ENCODE assay signal across 1 cellular context in the genomic region with DNA sequence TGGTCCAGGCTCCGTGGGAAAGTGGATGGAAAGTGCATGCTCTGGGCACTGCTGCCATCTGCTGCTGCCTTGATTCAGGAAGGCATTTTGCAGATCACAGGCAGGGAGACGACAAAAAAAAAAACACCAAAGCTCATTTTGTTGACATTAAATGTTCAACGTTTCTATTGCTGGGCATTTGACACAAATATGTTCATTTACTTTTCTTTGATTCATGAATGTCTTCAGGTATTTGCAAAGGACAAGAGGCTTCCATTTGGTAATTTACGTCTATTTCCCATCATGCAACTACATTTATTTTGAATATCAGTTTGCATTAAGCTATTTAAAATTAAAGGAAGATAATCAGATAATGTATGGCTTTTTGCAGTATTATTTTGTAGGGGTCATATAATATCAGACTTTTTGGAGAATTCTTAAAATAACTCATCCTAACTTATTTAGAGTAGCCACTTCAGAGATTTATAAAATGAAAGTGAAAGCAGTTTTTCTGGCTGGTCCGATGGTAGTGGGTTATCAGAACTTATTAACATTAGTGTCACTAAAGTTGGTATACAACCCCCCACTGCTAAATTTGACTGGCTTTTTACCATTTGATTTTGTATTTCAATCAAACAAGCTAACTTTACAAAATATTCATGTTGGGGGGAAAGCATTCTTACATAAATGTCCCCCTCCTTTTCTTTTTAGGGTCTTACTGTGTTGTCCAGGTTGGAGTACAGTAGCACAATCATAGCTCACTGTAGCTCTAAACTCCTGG.
TF ChIP-seq lines count a peak whose summit lies in the region.

No MANE protein-coding gene starts in this region.

TF ChIP-seq in GM12878, 131 proteins besides CTCF, POLR2A, EP300 and RAD21 (continued from another document):
- TF ChIP-seq, protein P1, sequence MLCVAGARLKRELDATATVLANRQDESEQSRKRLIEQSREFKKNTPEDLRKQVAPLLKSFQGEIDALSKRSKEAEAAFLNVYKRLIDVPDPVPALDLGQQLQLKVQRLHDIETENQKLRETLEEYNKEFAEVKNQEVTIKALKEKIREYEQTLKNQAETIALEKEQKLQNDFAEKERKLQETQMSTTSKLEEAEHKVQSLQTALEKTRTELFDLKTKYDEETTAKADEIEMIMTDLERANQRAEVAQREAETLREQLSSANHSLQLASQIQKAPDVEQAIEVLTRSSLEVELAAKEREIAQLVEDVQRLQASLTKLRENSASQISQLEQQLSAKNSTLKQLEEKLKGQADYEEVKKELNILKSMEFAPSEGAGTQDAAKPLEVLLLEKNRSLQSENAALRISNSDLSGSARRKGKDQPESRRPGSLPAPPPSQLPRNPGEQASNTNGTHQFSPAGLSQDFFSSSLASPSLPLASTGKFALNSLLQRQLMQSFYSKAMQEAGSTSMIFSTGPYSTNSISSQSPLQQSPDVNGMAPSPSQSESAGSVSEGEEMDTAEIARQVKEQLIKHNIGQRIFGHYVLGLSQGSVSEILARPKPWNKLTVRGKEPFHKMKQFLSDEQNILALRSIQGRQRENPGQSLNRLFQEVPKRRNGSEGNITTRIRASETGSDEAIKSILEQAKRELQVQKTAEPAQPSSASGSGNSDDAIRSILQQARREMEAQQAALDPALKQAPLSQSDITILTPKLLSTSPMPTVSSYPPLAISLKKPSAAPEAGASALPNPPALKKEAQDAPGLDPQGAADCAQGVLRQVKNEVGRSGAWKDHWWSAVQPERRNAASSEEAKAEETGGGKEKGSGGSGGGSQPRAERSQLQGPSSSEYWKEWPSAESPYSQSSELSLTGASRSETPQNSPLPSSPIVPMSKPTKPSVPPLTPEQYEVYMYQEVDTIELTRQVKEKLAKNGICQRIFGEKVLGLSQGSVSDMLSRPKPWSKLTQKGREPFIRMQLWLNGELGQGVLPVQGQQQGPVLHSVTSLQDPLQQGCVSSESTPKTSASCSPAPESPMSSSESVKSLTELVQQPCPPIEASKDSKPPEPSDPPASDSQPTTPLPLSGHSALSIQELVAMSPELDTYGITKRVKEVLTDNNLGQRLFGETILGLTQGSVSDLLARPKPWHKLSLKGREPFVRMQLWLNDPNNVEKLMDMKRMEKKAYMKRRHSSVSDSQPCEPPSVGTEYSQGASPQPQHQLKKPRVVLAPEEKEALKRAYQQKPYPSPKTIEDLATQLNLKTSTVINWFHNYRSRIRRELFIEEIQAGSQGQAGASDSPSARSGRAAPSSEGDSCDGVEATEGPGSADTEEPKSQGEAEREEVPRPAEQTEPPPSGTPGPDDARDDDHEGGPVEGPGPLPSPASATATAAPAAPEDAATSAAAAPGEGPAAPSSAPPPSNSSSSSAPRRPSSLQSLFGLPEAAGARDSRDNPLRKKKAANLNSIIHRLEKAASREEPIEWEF (IDR thresholded peaks at IDR 0.05; ENCODE audit: insufficient replicate concordance, low read depth, low read length) = no peak
- TF ChIP-seq, protein P2, sequence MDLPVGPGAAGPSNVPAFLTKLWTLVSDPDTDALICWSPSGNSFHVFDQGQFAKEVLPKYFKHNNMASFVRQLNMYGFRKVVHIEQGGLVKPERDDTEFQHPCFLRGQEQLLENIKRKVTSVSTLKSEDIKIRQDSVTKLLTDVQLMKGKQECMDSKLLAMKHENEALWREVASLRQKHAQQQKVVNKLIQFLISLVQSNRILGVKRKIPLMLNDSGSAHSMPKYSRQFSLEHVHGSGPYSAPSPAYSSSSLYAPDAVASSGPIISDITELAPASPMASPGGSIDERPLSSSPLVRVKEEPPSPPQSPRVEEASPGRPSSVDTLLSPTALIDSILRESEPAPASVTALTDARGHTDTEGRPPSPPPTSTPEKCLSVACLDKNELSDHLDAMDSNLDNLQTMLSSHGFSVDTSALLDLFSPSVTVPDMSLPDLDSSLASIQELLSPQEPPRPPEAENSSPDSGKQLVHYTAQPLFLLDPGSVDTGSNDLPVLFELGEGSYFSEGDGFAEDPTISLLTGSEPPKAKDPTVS (IDR thresholded peaks at IDR 0.05; ENCODE audit: low read depth, low read length) = no peak
- TF ChIP-seq, protein P3, sequence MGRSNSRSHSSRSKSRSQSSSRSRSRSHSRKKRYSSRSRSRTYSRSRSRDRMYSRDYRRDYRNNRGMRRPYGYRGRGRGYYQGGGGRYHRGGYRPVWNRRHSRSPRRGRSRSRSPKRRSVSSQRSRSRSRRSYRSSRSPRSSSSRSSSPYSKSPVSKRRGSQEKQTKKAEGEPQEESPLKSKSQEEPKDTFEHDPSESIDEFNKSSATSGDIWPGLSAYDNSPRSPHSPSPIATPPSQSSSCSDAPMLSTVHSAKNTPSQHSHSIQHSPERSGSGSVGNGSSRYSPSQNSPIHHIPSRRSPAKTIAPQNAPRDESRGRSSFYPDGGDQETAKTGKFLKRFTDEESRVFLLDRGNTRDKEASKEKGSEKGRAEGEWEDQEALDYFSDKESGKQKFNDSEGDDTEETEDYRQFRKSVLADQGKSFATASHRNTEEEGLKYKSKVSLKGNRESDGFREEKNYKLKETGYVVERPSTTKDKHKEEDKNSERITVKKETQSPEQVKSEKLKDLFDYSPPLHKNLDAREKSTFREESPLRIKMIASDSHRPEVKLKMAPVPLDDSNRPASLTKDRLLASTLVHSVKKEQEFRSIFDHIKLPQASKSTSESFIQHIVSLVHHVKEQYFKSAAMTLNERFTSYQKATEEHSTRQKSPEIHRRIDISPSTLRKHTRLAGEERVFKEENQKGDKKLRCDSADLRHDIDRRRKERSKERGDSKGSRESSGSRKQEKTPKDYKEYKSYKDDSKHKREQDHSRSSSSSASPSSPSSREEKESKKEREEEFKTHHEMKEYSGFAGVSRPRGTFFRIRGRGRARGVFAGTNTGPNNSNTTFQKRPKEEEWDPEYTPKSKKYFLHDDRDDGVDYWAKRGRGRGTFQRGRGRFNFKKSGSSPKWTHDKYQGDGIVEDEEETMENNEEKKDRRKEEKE (IDR thresholded peaks at IDR 0.05) = no peak
- TF ChIP-seq YY1 (IDR thresholded peaks at IDR 0.05; ENCODE audit: low read depth, low read length) (peak; percentile 69), MEF2B (IDR thresholded peaks at IDR 0.05; ENCODE audit: partially characterized antibody, poor library complexity, severe bottlenecking) (peak; percentile 14), MXI1 (IDR thresholded peaks at IDR 0.05; ENCODE audit: low read depth, low read length) (no peak), ZNF384 (IDR thresholded peaks at IDR 0.05; ENCODE audit: borderline replicate concordance, low read depth, low read length) (peak; percentile 78), RELB (IDR thresholded peaks at IDR 0.05; ENCODE audit: low read depth) (peak; percentile 69; the same call in 1 of the 2 replicates), NR2C2 (IDR thresholded peaks at IDR 0.05; ENCODE audit: borderline replicate concordance, control insufficient read depth, insufficient read length, low read depth) (no peak), ZNF217 (IDR thresholded peaks at IDR 0.05) (no peak), KAT2A (conservative IDR thresholded peaks at IDR 0.05; ENCODE audit: control insufficient read depth, low read depth, low read length) (no peak), MYC (IDR thresholded peaks at IDR 0.05; ENCODE audit: insufficient read depth, insufficient read length, insufficient replicate concordance, low read length, severe bottlenecking) (no peak), CREB1 (IDR thresholded peaks at IDR 0.05; ENCODE audit: low read depth) (peak; percentile 28; the same call in 1 of the 2 replicates), HCFC1 (IDR thresholded peaks at IDR 0.05; ENCODE audit: low read length) (no peak)
